10 cellular contexts compared by ENCODE assay signal in the genomic region with DNA sequence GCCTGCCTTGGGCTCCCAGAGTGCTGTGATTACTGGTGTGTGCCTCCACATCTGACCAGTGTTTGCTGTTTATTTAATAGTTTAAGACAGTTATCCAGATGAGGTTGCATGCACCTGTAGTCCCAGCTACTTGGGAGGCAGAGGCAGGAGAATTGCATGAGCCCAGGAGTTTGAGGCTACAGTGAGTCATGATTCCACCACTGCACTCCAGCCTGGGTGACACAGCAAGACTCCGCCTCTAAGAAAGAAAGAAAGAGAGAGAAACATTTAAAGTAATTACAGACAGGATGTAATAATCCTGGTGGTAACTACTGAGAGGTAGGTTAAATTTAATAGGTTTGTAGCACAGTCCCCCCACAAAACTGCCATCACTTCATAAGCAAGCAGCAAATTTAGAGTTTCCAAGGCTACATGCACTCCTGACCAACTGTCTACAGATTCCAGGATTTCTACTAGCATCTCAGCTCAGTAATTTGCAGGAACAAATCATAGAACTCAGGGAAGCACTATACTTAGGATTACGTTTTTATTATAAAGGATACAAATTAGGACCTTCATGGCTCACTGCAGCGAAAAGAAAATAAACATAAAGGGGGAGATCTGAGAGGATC.
DNase-seq lines count a peak whose midpoint lies in the region; ATAC-seq and TF ChIP-seq lines count a peak whose summit lies in the region.
"Had no signal": no experiment of that assay in that cellular context is flagged by ENCODE, and none has a peak within 500 bp of the region (broad histone marks: within the 10 kb centered on the region; RNA-seq: fewer than 3 reads in every experiment).

No MANE protein-coding gene starts in this region.

- H4K20me1 ChIP-seq in hepatocyte (ENCODE audit: insufficient read depth, poor library complexity, severe bottlenecking) (no peaks in the 10 kb centered on the region), neural progenitor cell (ENCODE audit: low read depth) (no peaks in the 10 kb centered on the region)

- H3K4me3 Mint-ChIP-seq in activated CD8-positive, alpha-beta T cell treated with anti-CD3 and anti-CD28 coated beads, Interleukin-2, amount 10 ng/mL, durations not matched to agents 7 days and 5 days: no peak overlapping the region
- H3K4me3 Mint-ChIP-seq in neural progenitor cell: no peak overlapping the region
- H3K4me3 Mint-ChIP-seq: brain had no signal

- DNase-seq in A673 (ENCODE audit: low spot score): peak; percentile 48
- peak; percentile 41 for DNase-seq in HK-2 (ENCODE audit: unreplicated experiment)
- DNase-seq in activated CD8-positive, alpha-beta T cell treated with anti-CD3 and anti-CD28 coated beads, Interleukin-2, amount 10 ng/mL, durations not matched to agents 7 days and 5 days: no peak
- peak; percentile 56 for DNase-seq in hepatocyte (ENCODE audit: low spot score)
- DNase-seq in neural progenitor cell (ENCODE audit: low spot score): no peak

- H3K9me3 Mint-ChIP-seq in activated CD8-positive, alpha-beta T cell treated with anti-CD3 and anti-CD28 coated beads, Interleukin-2, amount 10 ng/mL, durations not matched to agents 7 days and 5 days (ENCODE audit: insufficient read depth): no peaks in the 10 kb centered on the region
- H3K9me3 Mint-ChIP-seq in neural progenitor cell: no peaks in the 10 kb centered on the region

- H3K79me2 ChIP-seq in hepatocyte (peaks cover 8% of the 10 kb centered on the region), neural progenitor cell (ENCODE audit: low read depth) (peaks cover 9% of the 10 kb centered on the region)

- TF ChIP-seq CTCF in A673 (conservative IDR thresholded peaks at IDR 0.05; ENCODE audit: low read depth, low read length) (no peak), hepatocyte (IDR thresholded peaks at IDR 0.05; ENCODE audit: poor library complexity) (no peak), neural progenitor cell (IDR thresholded peaks at IDR 0.05) (no peak)

- no peaks in the 10 kb centered on the region for H3K27me3 Mint-ChIP-seq in activated CD8-positive, alpha-beta T cell treated with anti-CD3 and anti-CD28 coated beads, Interleukin-2, amount 10 ng/mL, durations not matched to agents 7 days and 5 days (ENCODE audit: low read depth)
- H3K27me3 Mint-ChIP-seq in neural progenitor cell (ENCODE audit: insufficient read depth, low read depth): no peaks in the 10 kb centered on the region
- H3K27me3 Mint-ChIP-seq: brain had no signal

- POLR2A ChIA-PET in A673 (lab: Charles Lee; ENCODE audit: low non-redundant PET): no interaction called here
- POLR2A ChIA-PET in activated CD8-positive, alpha-beta T cell treated with anti-CD3 and anti-CD28 coated beads, Interleukin-2, amount 10 ng/mL, durations not matched to agents 7 days and 5 days (lab: Charles Lee): no interaction called here

- peak overlapping the region; percentile 2 for H3K27ac Mint-ChIP-seq in activated CD8-positive, alpha-beta T cell treated with anti-CD3 and anti-CD28 coated beads, Interleukin-2, amount 10 ng/mL, durations not matched to agents 7 days and 5 days
- no peak overlapping the region for H3K27ac Mint-ChIP-seq in neural progenitor cell

- no peaks in the 10 kb centered on the region for H3F3A ChIP-seq in neural progenitor cell (ENCODE audit: low read depth)

- H3K4me1 Mint-ChIP-seq in activated CD8-positive, alpha-beta T cell treated with anti-CD3 and anti-CD28 coated beads, Interleukin-2, amount 10 ng/mL, durations not matched to agents 7 days and 5 days (ENCODE audit: low read depth): peaks cover 13% of the 10 kb centered on the region
- H3K4me1 Mint-ChIP-seq in neural progenitor cell: no peaks in the 10 kb centered on the region
- H3K4me1 Mint-ChIP-seq: brain had no signal

- H3K36me3 ChIP-seq in A673 (ENCODE audit: insufficient read depth, low read length, poor library complexity, severe bottlenecking) (peaks cover 24% of the 10 kb centered on the region), hepatocyte (replicated peaks; ENCODE audit: insufficient read depth, low read depth) (peaks cover 6% of the 10 kb centered on the region), neural progenitor cell (peaks cover 19% of the 10 kb centered on the region)

- no TSS peak for BruUV-seq in A673 (replicated peaks; lab: Mats Ljungman, UMichigan)

- peaks cover 56% of the 10 kb centered on the region for H3K36me3 Mint-ChIP-seq in activated CD8-positive, alpha-beta T cell treated with anti-CD3 and anti-CD28 coated beads, Interleukin-2, amount 10 ng/mL, durations not matched to agents 7 days and 5 days (ENCODE audit: low read depth)
- H3K36me3 Mint-ChIP-seq in neural progenitor cell: peaks cover 61% of the 10 kb centered on the region

- H2AFZ ChIP-seq in hepatocyte (no peak overlapping the region), neural progenitor cell (replicated peaks) (no peak overlapping the region)

- intact Hi-C loops in A673 (cut with micrococcal nuclease; ENCODE audit: unreplicated experiment): no loop called here

- H3K9ac ChIP-seq in neural progenitor cell: no peak overlapping the region

- CTCF ChIA-PET in A673 (lab: Charles Lee): no interaction called here
- CTCF ChIA-PET in activated CD8-positive, alpha-beta T cell treated with anti-CD3 and anti-CD28 coated beads, Interleukin-2, amount 10 ng/mL, durations not matched to agents 7 days and 5 days (lab: Charles Lee): no interaction called here

- H3K27me3 ChIP-seq in A673 (replicated peaks; ENCODE audit: insufficient read depth, low read depth, low read length, poor library complexity): no peaks in the 10 kb centered on the region
- H3K27me3 ChIP-seq in hepatocyte: no peaks in the 10 kb centered on the region
- no peaks in the 10 kb centered on the region for H3K27me3 ChIP-seq in neural progenitor cell

- H3K9me2 ChIP-seq in hepatocyte (replicated peaks; ENCODE audit: insufficient read depth): no peaks in the 10 kb centered on the region

- 73% methylated on average over 3 of the region's 3 CpGs for WGBS in hepatocyte (ENCODE audit: low lambda C conversion rate, missing lambda C conversion rate)

- H3K9me3 ChIP-seq in A673 (ENCODE audit: low read depth, low read length, poor library complexity, severe bottlenecking) (no peaks in the 10 kb centered on the region), hepatocyte (ENCODE audit: low read depth) (no peaks in the 10 kb centered on the region), neural progenitor cell (ENCODE audit: low read depth) (no peaks in the 10 kb centered on the region)

- H3K4me2 ChIP-seq in hepatocyte (peak overlapping the region; percentile 63), neural progenitor cell (no peak overlapping the region)

- H3K4me3 ChIP-seq in A673 (ENCODE audit: low read depth, low read length, poor library complexity, severe bottlenecking): no peak overlapping the region
- H3K4me3 ChIP-seq in hepatocyte: no peak overlapping the region
- no peak overlapping the region for H3K4me3 ChIP-seq in neural progenitor cell
- H3K4me3 ChIP-seq: SK-N-MC had no signal

- H3K27ac ChIP-seq in A673 (ENCODE audit: low read depth, low read length, poor library complexity, severe bottlenecking) (no peak overlapping the region), hepatocyte (peak overlapping the region; percentile 99), neural progenitor cell (no peak overlapping the region)
- H3K27ac ChIP-seq: SK-N-MC had no signal

- no peaks in the 10 kb centered on the region for H3K4me1 ChIP-seq in A673 (ENCODE audit: insufficient read depth, low read length, poor library complexity, severe bottlenecking)
- H3K4me1 ChIP-seq in hepatocyte (ENCODE audit: insufficient read depth): peaks cover 9% of the 10 kb centered on the region
- peaks cover 4% of the 10 kb centered on the region for H3K4me1 ChIP-seq in neural progenitor cell

- ATAC-seq in activated CD8-positive, alpha-beta T cell treated with anti-CD3 and anti-CD28 coated beads, Interleukin-2, amount 10 ng/mL, durations not matched to agents 7 days and 5 days: no peak
- ATAC-seq in HG03045 (IDR thresholded peaks at IDR 0.05; ENCODE audit: unreplicated experiment) (no peak), HG03378 (IDR thresholded peaks at IDR 0.05; ENCODE audit: unreplicated experiment) (no peak), GM18873 (IDR thresholded peaks at IDR 0.05; ENCODE audit: low FRiP score, unreplicated experiment) (no peak)

Comparison
In these comparisons a context has a peak if more than half of its experiments do, and no peak if none do; other contexts are left out.
1. DNase-seq: peak in A673 (single experiment), HK-2 (single experiment) and hepatocyte (single experiment); none in activated CD8-positive, alpha-beta T cell treated with anti-CD3 and anti-CD28 coated beads, Interleukin-2, amount 10 ng/mL, durations not matched to agents 7 days and 5 days (single experiment) and neural progenitor cell (single experiment).